ENCODE assay signal across 1 cellular context in the genomic region with DNA sequence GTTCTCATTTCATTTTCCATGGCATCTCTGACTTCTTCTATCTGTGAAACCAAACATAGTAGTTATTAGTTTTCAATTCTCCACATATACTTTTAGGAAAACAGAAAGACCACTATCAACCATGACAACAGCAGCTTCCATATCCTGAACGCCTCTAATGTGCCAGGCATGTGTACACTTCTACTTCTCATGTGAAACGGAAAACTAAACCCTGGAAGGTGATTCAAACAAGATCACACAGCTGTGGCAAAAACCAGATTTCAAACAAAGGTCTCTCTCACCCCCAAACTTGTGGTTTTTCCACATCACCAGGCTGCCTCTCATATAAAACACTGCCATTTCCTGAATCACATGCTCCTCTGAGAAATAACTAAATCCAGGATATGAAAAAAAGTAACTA.
TF ChIP-seq lines count a peak whose summit lies in the region.

No MANE protein-coding gene starts in this region.

TF ChIP-seq in HepG2, 621 proteins besides CTCF, POLR2A, EP300 and RAD21:
- TF ChIP-seq ZNF709 (CRISPR knock-in tag; IDR thresholded peaks at IDR 0.05) (no peak), RBM22 (optimal IDR thresholded peaks at IDR 0.05; ENCODE audit: low read length) (peak; percentile 64), POLR2AphosphoS5 (IDR thresholded peaks at IDR 0.05; ENCODE audit: low read depth, low read length) (0 out of 2 replicates have a peak, but pooled peaks have one; percentile 20)
TF ChIP-seq in HepG2: peak in this region for 2.
